ENCODE assay signal across 11 cellular contexts in genomic region chr15:48925714-48926223, GRCh38. TPM values are rescaled to one million over a fixed set of nuclear protein-coding genes. Genes with fewer than 3 reads are reported as not detected.
DNase-seq lines count a peak whose midpoint lies in the region; ATAC-seq, FAIRE-seq and TF ChIP-seq lines count a peak whose summit lies in the region.
"Had no signal": no experiment of that assay in that cellular context is flagged by ENCODE, and none has a peak within 500 bp of the region (broad histone marks: within the 10 kb centered on the region; RNA-seq: fewer than 3 reads in every experiment).

No MANE protein-coding gene starts in this region.

- no peaks in the 10 kb centered on the region for H3K9me2 ChIP-seq in GM23248 (ENCODE audit: insufficient read depth)

- no peaks in the 10 kb centered on the region for H3K79me2 ChIP-seq in GM23248 (ENCODE audit: insufficient read depth)

- TF ChIP-seq EP300 in A549 (IDR thresholded peaks at IDR 0.05) = no peak

- no peak overlapping the region for H2AFZ ChIP-seq in GM23248

- peak; percentile 40 to 78 for DNase-seq in A549 (ENCODE audit: low read depth in 1 of 2, low spot score in 1 of 2)
- DNase-seq in GM23248 = peak; percentile 94
- peak; percentile 95 for DNase-seq in SW480 (ENCODE audit: low spot score)
- peak; percentile 89 for DNase-seq in fibroblast of pulmonary artery (ENCODE audit: low read depth)
- no peak for DNase-seq in D341Med (ENCODE audit: low spot score)
- no peak for DNase-seq in GM10248 (ENCODE audit: extremely low spot score)
- no peak for DNase-seq in G401 (ENCODE audit: low spot score)
- DNase-seq: NCI-H1092 had no signal

- H3K9me3 ChIP-seq in A549 (no peaks in the 10 kb centered on the region), GM23248 (ENCODE audit: low read depth) (no peaks in the 10 kb centered on the region)

- no peaks in the 10 kb centered on the region for H3K36me3 ChIP-seq in GM23248 (ENCODE audit: low read depth)

- in situ Hi-C loops in GM23248 (cut with MboI) (no loop called here), G401 (cut with HindIII; ENCODE audit: low sequenced_read_pairs) (no loop called here)

- H3K27me3 ChIP-seq in GM23248 (replicated peaks; ENCODE audit: insufficient read depth) = no peaks in the 10 kb centered on the region

- no peak for TF ChIP-seq CTCF in A549 (IDR thresholded peaks at IDR 0.05)
- no peak for TF ChIP-seq CTCF in fibroblast of pulmonary artery (IDR thresholded peaks at IDR 0.05; ENCODE audit: low read length, missing control alignments)
- no peak for TF ChIP-seq CTCF in GM10248 (IDR thresholded peaks at IDR 0.05; ENCODE audit: control extremely low read depth, extremely low read depth, low read depth, missing control alignments)

- H3F3A ChIP-seq in GM23248 (ENCODE audit: insufficient read depth) = peaks cover 22% of the 10 kb centered on the region

- WGBS in A549 (ENCODE audit: missing lambda C conversion rate) = 27% methylated on average over 9 of the region's 9 CpGs
- 36 to 40% methylated on average over 9 of the region's 9 CpGs for WGBS in GM23248 (ENCODE audit: low coverage in 1 of 2, low lambda C conversion rate in 2 of 2, missing lambda C conversion rate in 2 of 2), 2 experiments

- no peaks in the 10 kb centered on the region for H4K20me1 ChIP-seq in GM23248 (ENCODE audit: insufficient read depth)

- H3K27ac ChIP-seq in A549 (peak overlapping the region; percentile 65 to 73; a peak in 4 of 6 replicates), GM23248 (peak overlapping the region; percentile 47)
- H3K27ac ChIP-seq: skin epidermis had no signal

- CTCF ChIA-PET in A549 (lab: Yijun Ruan, JAX) = interaction anchor here (0.8 to 2.1 kb wide), 3 partner anchors 11 to 50 kb away, joined by 5 to 7 read pairs (median 5); no protein-coding TSS in a partner anchor
- CTCF ChIA-PET in GM10248 (lab: Yijun Ruan, JAX) = interaction anchor here (0.9 to 1.5 kb wide), 4 partner anchors 11 to 50 kb away, joined by 3 to 5 read pairs (median 4); no protein-coding TSS in a partner anchor

- TF ChIP-seq POLR2A in A549 (IDR thresholded peaks at IDR 0.05; ENCODE audit: low read length) = no peak

- ATAC-seq in A549 (peak; percentile 94 to 100), HG03175 (IDR thresholded peaks at IDR 0.05; ENCODE audit: unreplicated experiment) (no peak)

- H3K4me1 ChIP-seq in A549 = peaks cover 11% of the 10 kb centered on the region; the same call in 2 of the 3 replicates
- peaks cover 21% of the 10 kb centered on the region; the same call in 1 of the 2 replicates for H3K4me1 ChIP-seq in GM23248 (ENCODE audit: insufficient read depth)

- POLR2A ChIA-PET in A549 (lab: Yijun Ruan, JAX) = interaction anchor here (1.4 kb wide), 1 partner anchor 48 kb away, joined by 6 read pairs; the partner anchor contains the start of gene EID1
- POLR2A ChIA-PET in GM10248 (lab: Yijun Ruan, JAX) = no interaction called here

- H3K4me2 ChIP-seq in A549 (peak overlapping the region; percentile 68), GM23248 (ENCODE audit: unreplicated experiment) (peak overlapping the region; percentile 66)

- H3K4me3 ChIP-seq in A549 (no peak overlapping the region), GM23248 (peak overlapping the region; percentile 32; the same call in 1 of the 2 replicates), fibroblast of pulmonary artery (replicated peaks; ENCODE audit: low read depth, low read length) (no peak overlapping the region)
- H3K4me3 ChIP-seq: skin epidermis had no signal

- FAIRE-seq in A549 (lab: Jason Lieb, UNC) = no peak
- FAIRE-seq: colon had no signal

- TF ChIP-seq RAD21 in A549 (conservative IDR thresholded peaks at IDR 0.05 in 1 of 2, IDR thresholded peaks at IDR 0.05 in 1 of 2) = no peak

- no peak overlapping the region for H3K9ac ChIP-seq in GM23248

TF ChIP-seq in A549, 52 proteins besides CTCF, POLR2A, EP300 and RAD21:
- TF ChIP-seq JUN (IDR thresholded peaks at IDR 0.05) (peak in 1 of 2 experiments; percentile 41; a peak in 1 of 5 replicates), TFCP2L1 (CRISPR knock-in tag; IDR thresholded peaks at IDR 0.05) (no peak), KDM1A (IDR thresholded peaks at IDR 0.05; ENCODE audit: low read depth) (no peak), ELK1 (IDR thresholded peaks at IDR 0.05; ENCODE audit: low read depth, low read length) (no peak), EHMT2 (IDR thresholded peaks at IDR 0.05; ENCODE audit: low read depth) (no peak), CEBPB (IDR thresholded peaks at IDR 0.05) (no peak), HEYL (CRISPR knock-in tag; IDR thresholded peaks at IDR 0.05) (no peak), MAZ (IDR thresholded peaks at IDR 0.05; ENCODE audit: borderline replicate concordance, low read depth, low read length) (no peak), FOXS1 (CRISPR knock-in tag; IDR thresholded peaks at IDR 0.05) (no peak), JUNB (IDR thresholded peaks at IDR 0.05) (peak; percentile 82), PHF8 (IDR thresholded peaks at IDR 0.05; ENCODE audit: borderline replicate concordance, low read depth) (no peak), NPAS2 (CRISPR knock-in tag; IDR thresholded peaks at IDR 0.05; ENCODE audit: borderline replicate concordance) (no peak), ESRRA (IDR thresholded peaks at IDR 0.05; ENCODE audit: borderline replicate concordance, low read length) (no peak), USF2 (IDR thresholded peaks at IDR 0.05) (no peak), FOSL2 (IDR thresholded peaks at IDR 0.05) (peak; percentile 91), FOSL2 (CRISPR knock-in tag; IDR thresholded peaks at IDR 0.05) (peak; percentile 86), RFX5 (IDR thresholded peaks at IDR 0.05) (no peak)
TF ChIP-seq in A549: peak in this region for 3.

RNA-seq across cellular contexts. Expression of gene SHC4, which starts 38.0 kb away (rescaled TPM):
- 0.16 and 0.17 TPM in 2 replicates for polyA plus RNA-seq in A549 (2011; rRNA removed)
- 0.04 and 0.09 TPM in 2 replicates for polyA plus RNA-seq in A549 (2012; cell fraction: cytosol; rRNA removed)
- polyA plus RNA-seq in A549 (2012; cell fraction: nucleus; rRNA removed) = 0.10 TPM in 2 replicates
- 0.08 to 0.30 TPM (median 0.20 TPM) in 3 replicates for polyA plus RNA-seq in A549 (2017; fragmentation: RNase III; extraction: RNeasy Plus Mini Kit Qiagen cat#74134 plus additional on column Dnase treatment)
- 0.21 and 0.58 TPM in 2 replicates for polyA minus RNA-seq in A549 (2011; rRNA and poly(A)+ RNA removed)
- total RNA-seq in GM23248 (2014; rRNA removed; shearing (Covaris generic)) = 0.43 and 0.76 TPM in 2 replicates
- 0.45 and 0.99 TPM in 2 replicates for polyA plus RNA-seq in GM23248 (2016; fragmentation: Nextera tagmentation; extraction: Ambion mirVana)
- not detected in 2 replicates for total RNA-seq in G401 (2014; rRNA removed; shearing (Covaris generic))

RNA-seq across cellular contexts. Expression of gene EID1, which starts 47.8 kb away (rescaled TPM):
- 80.2 and 125 TPM in 2 replicates for polyA plus RNA-seq in A549 (2011; rRNA removed)
- 61.5 and 79.0 TPM in 2 replicates for polyA plus RNA-seq in A549 (2012; cell fraction: cytosol; rRNA removed)
- 25.2 and 32.8 TPM in 2 replicates for polyA plus RNA-seq in A549 (2012; cell fraction: nucleus; rRNA removed)
- polyA plus RNA-seq in A549 (2017; fragmentation: RNase III; extraction: RNeasy Plus Mini Kit Qiagen cat#74134 plus additional on column Dnase treatment) = 173 to 182 TPM (median 180 TPM) in 3 replicates
- 21.7 and 21.8 TPM in 2 replicates for polyA minus RNA-seq in A549 (2011; rRNA and poly(A)+ RNA removed)
- total RNA-seq in GM23248 (2014; rRNA removed; shearing (Covaris generic)) = 267 and 281 TPM in 2 replicates
- polyA plus RNA-seq in GM23248 (2016; fragmentation: Nextera tagmentation; extraction: Ambion mirVana) = 380 and 396 TPM in 2 replicates
- 228 and 261 TPM in 2 replicates for total RNA-seq in G401 (2014; rRNA removed; shearing (Covaris generic))

Comparison
In these comparisons a context has a peak if more than half of its experiments do, and no peak if none do; other contexts are left out.
1. DNase-seq: peak in A549 (2 of 2), GM23248 (single experiment), SW480 (single experiment) and fibroblast of pulmonary artery (single experiment); none in D341Med (single experiment), GM10248 (single experiment) and G401 (single experiment).